ENCODE assay signal across 12 cellular contexts in genomic region chr3:53174346-53175250, GRCh38. TPM values are rescaled to one million over a fixed set of nuclear protein-coding genes. Genes with fewer than 3 reads are reported as not detected.
DNase-seq lines count a peak whose midpoint lies in the region; ATAC-seq and TF ChIP-seq lines count a peak whose summit lies in the region.
"Had no signal": no experiment of that assay in that cellular context is flagged by ENCODE, and none has a peak within 500 bp of the region (broad histone marks: within the 10 kb centered on the region; RNA-seq: fewer than 3 reads in every experiment).

No MANE protein-coding gene starts in this region.

- H3K9me3 Mint-ChIP-seq in activated CD8-positive, alpha-beta memory T cell treated with anti-CD3 and anti-CD28 coated beads, Interleukin-2, amount 10 ng/mL, durations not matched to agents 7 days and 5 days (ENCODE audit: low read depth): no peaks in the 10 kb centered on the region
- H3K9me3 Mint-ChIP-seq: stimulated activated naive B cell treated with anti-CD40 and anti-IgM and Interleukin-4, amounts not matched to agents 10 μg/mL and 1 μg/mL and 100 μg/mL, for 72 hours had no signal

- H3K27ac Mint-ChIP-seq in activated CD8-positive, alpha-beta memory T cell treated with anti-CD3 and anti-CD28 coated beads, Interleukin-2, amount 10 ng/mL, durations not matched to agents 7 days and 5 days: no peak overlapping the region
- H3K27ac Mint-ChIP-seq: stimulated activated naive B cell treated with anti-CD40 and anti-IgM and Interleukin-4, amounts not matched to agents 10 μg/mL and 1 μg/mL and 100 μg/mL, for 72 hours had no signal

- no peaks in the 10 kb centered on the region for H3K9me2 ChIP-seq in MM.1S (replicated peaks; ENCODE audit: insufficient read depth, low read length)

- H3K4me2 ChIP-seq in DND-41 (ENCODE audit: insufficient read depth, low read length) (no peak overlapping the region), MM.1S (ENCODE audit: low read depth, low read length) (peak overlapping the region; percentile 51)

- H2AFZ ChIP-seq in DND-41 (ENCODE audit: low read depth, low read length): no peak overlapping the region
- no peak overlapping the region; the same call in 1 of the 2 replicates for H2AFZ ChIP-seq in MM.1S (ENCODE audit: low read length)

- no peaks in the 10 kb centered on the region for H3K79me2 ChIP-seq in DND-41 (ENCODE audit: insufficient read depth, low read length)
- H3K79me2 ChIP-seq in MM.1S (ENCODE audit: low read length): peaks cover 49% of the 10 kb centered on the region

- H3K36me3 Mint-ChIP-seq in activated CD8-positive, alpha-beta memory T cell treated with anti-CD3 and anti-CD28 coated beads, Interleukin-2, amount 10 ng/mL, durations not matched to agents 7 days and 5 days: peaks cover 4% of the 10 kb centered on the region

- ATAC-seq in DND-41 (ENCODE audit: insufficient read depth, low read depth): peak; percentile 47; the same call in 1 of the 3 replicates
- peak; percentile 68 for ATAC-seq in GM19035 (IDR thresholded peaks at IDR 0.05; ENCODE audit: unreplicated experiment)
- peak; percentile 51 for ATAC-seq in HG02642 (IDR thresholded peaks at IDR 0.05; ENCODE audit: poor library complexity, unreplicated experiment)
- no peak for ATAC-seq in activated CD8-positive, alpha-beta memory T cell treated with anti-CD3 and anti-CD28 coated beads, Interleukin-2, amount 10 ng/mL, durations not matched to agents 7 days and 5 days
- no peak for ATAC-seq in Right ventricle myocardium inferior
- ATAC-seq: stimulated activated naive B cell treated with anti-CD40 and anti-IgM and Interleukin-4, amounts not matched to agents 10 μg/mL and 1 μg/mL and 100 μg/mL, for 72 hours had no signal

- H3K27me3 ChIP-seq in DND-41 (ENCODE audit: insufficient read depth, low read length, poor library complexity) (no peaks in the 10 kb centered on the region), MM.1S (replicated peaks; ENCODE audit: insufficient read depth, low read length) (no peaks in the 10 kb centered on the region)
- H3K27me3 ChIP-seq: ascending aorta had no signal

- H3K4me1 ChIP-seq in DND-41 (ENCODE audit: insufficient read depth, low read length) (no peaks in the 10 kb centered on the region), MM.1S (ENCODE audit: low read length) (peaks cover 56% of the 10 kb centered on the region)
- H3K4me1 ChIP-seq: ascending aorta had no signal

- H3K36me3 ChIP-seq in DND-41 (ENCODE audit: insufficient read depth, low read length) (no peaks in the 10 kb centered on the region), MM.1S (replicated peaks; ENCODE audit: insufficient read depth, low read length) (no peaks in the 10 kb centered on the region)

- no peak overlapping the region for H3K4me3 Mint-ChIP-seq in activated CD8-positive, alpha-beta memory T cell treated with anti-CD3 and anti-CD28 coated beads, Interleukin-2, amount 10 ng/mL, durations not matched to agents 7 days and 5 days

- no peak for DNase-seq in DND-41
- DNase-seq in MM.1S: peak; percentile 51
- DNase-seq in activated CD4-positive, alpha-beta T cell treated with anti-CD3 and anti-CD28 coated beads, Interleukin-2, amount 50 U/mL, for 1 hour: no peak
- no peak for DNase-seq in activated CD8-positive, alpha-beta memory T cell treated with anti-CD3 and anti-CD28 coated beads, Interleukin-2, amount 10 ng/mL, durations not matched to agents 7 days and 5 days
- DNase-seq in NCI-H2029 treated with DMSO at 0.1 percent for 48 hours (lab: John Stamatoyannopoulos, UW): no peak
- no peak for DNase-seq in Right ventricle myocardium inferior (ENCODE audit: missing footprints)
- DNase-seq: NCI-H774; stimulated activated CD4-positive, alpha-beta T cell treated with anti-CD3 and anti-CD28 coated beads, Interleukin-12 subunit alpha, Interleukin-12 subunit beta, amount 100 ng/mL, for 4 hours; stimulated activated naive B cell treated with anti-CD40 and anti-IgM and Interleukin-4, amounts not matched to agents 10 μg/mL and 1 μg/mL and 100 μg/mL, for 72 hours had no signal

- H3F3A ChIP-seq in MM.1S (ENCODE audit: insufficient read depth, low read length): peaks cover 12% of the 10 kb centered on the region

- intact Hi-C loops in Right ventricle myocardium inferior (cut with DNase I): no loop called here

- peaks cover 4% of the 10 kb centered on the region; the same call in 1 of the 2 replicates for H4K20me1 ChIP-seq in DND-41 (ENCODE audit: insufficient read depth, low read length)
- H4K20me1 ChIP-seq in MM.1S (ENCODE audit: insufficient read depth, low read length): no peaks in the 10 kb centered on the region

- H3K27me3 Mint-ChIP-seq in activated CD8-positive, alpha-beta memory T cell treated with anti-CD3 and anti-CD28 coated beads, Interleukin-2, amount 10 ng/mL, durations not matched to agents 7 days and 5 days: no peaks in the 10 kb centered on the region
- H3K27me3 Mint-ChIP-seq: stimulated activated naive B cell treated with anti-CD40 and anti-IgM and Interleukin-4, amounts not matched to agents 10 μg/mL and 1 μg/mL and 100 μg/mL, for 72 hours had no signal

- TF ChIP-seq CTCF in DND-41 (IDR thresholded peaks at IDR 0.05; ENCODE audit: borderline replicate concordance, extremely low read depth, low read length, poor library complexity, severe bottlenecking) (no peak), MM.1S (IDR thresholded peaks at IDR 0.05; ENCODE audit: low read length) (peak; percentile 34)

- H3K9ac ChIP-seq in DND-41 (ENCODE audit: low read depth, low read length) (no peak overlapping the region), MM.1S (ENCODE audit: low read length) (peak overlapping the region; percentile 18; the same call in 1 of the 2 replicates)

- no peak overlapping the region for H3K27ac ChIP-seq in DND-41 (ENCODE audit: low read length)
- peak overlapping the region; percentile 51; the same call in 1 of the 2 replicates for H3K27ac ChIP-seq in MM.1S (ENCODE audit: low read length)
- H3K27ac ChIP-seq: ascending aorta had no signal

- H3K4me1 Mint-ChIP-seq in activated CD8-positive, alpha-beta memory T cell treated with anti-CD3 and anti-CD28 coated beads, Interleukin-2, amount 10 ng/mL, durations not matched to agents 7 days and 5 days: peaks cover 17% of the 10 kb centered on the region

- H3K9me3 ChIP-seq in DND-41 (ENCODE audit: insufficient read depth, low read length, severe bottlenecking): no peaks in the 10 kb centered on the region
- no peaks in the 10 kb centered on the region for H3K9me3 ChIP-seq in MM.1S (replicated peaks; ENCODE audit: insufficient read depth, low read length)
- H3K9me3 ChIP-seq: ascending aorta had no signal

- H3K4me3 ChIP-seq in DND-41 (ENCODE audit: low read depth in 1 of 2, low read length in 2 of 2) (no peak overlapping the region), MM.1S (ENCODE audit: low read length) (no peak overlapping the region)
- H3K4me3 ChIP-seq: ascending aorta had no signal

- CTCF ChIA-PET in activated CD8-positive, alpha-beta memory T cell treated with anti-CD3 and anti-CD28 coated beads, Interleukin-2, amount 10 ng/mL, durations not matched to agents 7 days and 5 days (lab: Charles Lee): interaction anchor here (0.6 kb wide), 1 partner anchor 13 kb away, joined by 4 read pairs; no protein-coding TSS in a partner anchor

RNA-seq across cellular contexts. Expression of gene PRKCD, which starts 13.6 kb away (rescaled TPM):
- total RNA-seq in activated CD8-positive, alpha-beta memory T cell treated with anti-CD3 and anti-CD28 coated beads, Interleukin-2, amount 10 ng/mL, durations not matched to agents 7 days and 5 days: 10 to 100 TPM; 17.2 to 18.7 TPM
- total RNA-seq in Right ventricle myocardium inferior: 16.9 TPM

RNA-seq across cellular contexts. Expression of gene RFT1, which starts 44.4 kb away (rescaled TPM):
- 10 to 100 TPM; 32.4 to 38.3 TPM for total RNA-seq in activated CD8-positive, alpha-beta memory T cell treated with anti-CD3 and anti-CD28 coated beads, Interleukin-2, amount 10 ng/mL, durations not matched to agents 7 days and 5 days
- 11.0 TPM for total RNA-seq in Right ventricle myocardium inferior

Comparison
In these comparisons a context has a peak if more than half of its experiments do, and no peak if none do; other contexts are left out.
1. ATAC-seq: peak in DND-41 (single experiment), GM19035 (single experiment) and HG02642 (single experiment); none in activated CD8-positive, alpha-beta memory T cell treated with anti-CD3 and anti-CD28 coated beads, Interleukin-2, amount 10 ng/mL, durations not matched to agents 7 days and 5 days (single experiment) and Right ventricle myocardium inferior (single experiment).